29 cellular contexts compared by ENCODE assay signal in genomic region chr9:109295475-109296110, GRCh38. TPM values are rescaled to one million over a fixed set of nuclear protein-coding genes. Genes with fewer than 3 reads are reported as not detected.
DNase-seq lines count a peak whose midpoint lies in the region; ATAC-seq, FAIRE-seq and TF ChIP-seq lines count a peak whose summit lies in the region.
"Had no signal": no experiment of that assay in that cellular context is flagged by ENCODE, and none has a peak within 500 bp of the region (broad histone marks: within the 10 kb centered on the region; RNA-seq: fewer than 3 reads in every experiment).

No MANE protein-coding gene starts in this region.

- H3K79me2 ChIP-seq in KMS-11 (ENCODE audit: insufficient read depth, low read depth): no peaks in the 10 kb centered on the region
- no peaks in the 10 kb centered on the region for H3K79me2 ChIP-seq in K562 (ENCODE audit: control insufficient read depth, insufficient read depth, low read length)

- TF ChIP-seq POLR2A in K562 (conservative IDR thresholded peaks at IDR 0.05): no peak

- H4K20me1 ChIP-seq in KMS-11 (ENCODE audit: insufficient read depth): no peaks in the 10 kb centered on the region
- no peaks in the 10 kb centered on the region for H4K20me1 ChIP-seq in K562 (replicated peaks; ENCODE audit: control insufficient read depth, insufficient read depth, low read length)

- WGBS in K562 (ENCODE audit: insufficient coverage, low coverage, missing lambda C conversion rate): 0% methylated on average over 2 of the region's 2 CpGs

- H3K4me3 ChIP-seq in KMS-11 (IDR thresholded peaks at IDR 0.05; ENCODE audit: insufficient read depth, low read depth, low read length): no peak overlapping the region
- no peak overlapping the region for H3K4me3 ChIP-seq in K562
- H3K4me3 ChIP-seq in mucosa of rectum (ENCODE audit: low read length in 2 of 2): no peak overlapping the region
- H3K4me3 ChIP-seq: lower lobe of right lung, ovary, skin epidermis, upper lobe of right lung had no signal

- TF ChIP-seq EP300 in K562 (IDR thresholded peaks at IDR 0.05; ENCODE audit: low read length): no peak

- H2AFZ ChIP-seq in KMS-11 (ENCODE audit: low read depth) (no peak overlapping the region), K562 (ENCODE audit: low read depth, low read length) (no peak overlapping the region)

- TF ChIP-seq CTCF in KMS-11 (conservative IDR thresholded peaks at IDR 0.05; ENCODE audit: low read depth, low read length): no peak
- TF ChIP-seq CTCF in K562 (IDR thresholded peaks at IDR 0.05 in 2 of 3, conservative IDR thresholded peaks at IDR 0.05 in 1 of 3; ENCODE audit: insufficient read depth in 2 of 3, low read depth in 1 of 3, low read length in 3 of 3): no peak
- TF ChIP-seq CTCF in foreskin keratinocyte (conservative IDR thresholded peaks at IDR 0.05): no peak

- CTCF ChIA-PET in K562 (lab: Yijun Ruan, JAX; ENCODE audit: low intra/inter-chr PET ratio): no interaction called here

- H3K36me3 ChIP-seq in KMS-11 (ENCODE audit: insufficient read depth) (no peaks in the 10 kb centered on the region), K562 (ENCODE audit: control insufficient read depth, insufficient read depth, low read length) (no peaks in the 10 kb centered on the region), mucosa of rectum (ENCODE audit: control insufficient read depth in 2 of 2, insufficient read depth in 2 of 2, low read length in 2 of 2) (no peaks in the 10 kb centered on the region)
- H3K36me3 ChIP-seq: lower lobe of right lung, ovary, upper lobe of right lung had no signal

- no peak for ATAC-seq in K562
- no peak for ATAC-seq in foreskin keratinocyte
- ATAC-seq in HG03039 (IDR thresholded peaks at IDR 0.05; ENCODE audit: unreplicated experiment): no peak
- ATAC-seq: activated T-cell treated with anti-CD3 and anti-CD28 coated beads, Interleukin-2, amount 50 U/mL, for 72 hours; lower lobe of right lung; upper lobe of right lung had no signal

- in situ Hi-C loops in K562 (cut with MboI): no loop called here

- H3K9ac ChIP-seq in KMS-11 (no peak overlapping the region), K562 (ENCODE audit: insufficient read depth in 1 of 2, low read depth in 2 of 2, low read length in 2 of 2) (no peak overlapping the region), mucosa of rectum (ENCODE audit: low read depth in 1 of 2, low read length in 2 of 2) (no peak overlapping the region)

- H3K4me2 ChIP-seq in KMS-11 (peak overlapping the region; percentile 31), K562 (ENCODE audit: insufficient read depth, low read length) (no peak overlapping the region)

- H3K27ac ChIP-seq in KMS-11 (no peak overlapping the region), K562 (ENCODE audit: extremely low read depth, low read depth, low read length) (no peak overlapping the region), mucosa of rectum (ENCODE audit: low read depth in 2 of 2, low read length in 2 of 2) (peak overlapping the region; percentile 16 to 35), foreskin keratinocyte (no peak overlapping the region)
- H3K27ac ChIP-seq: lower lobe of right lung, skin epidermis, upper lobe of right lung had no signal

- DNase-seq in H4 (ENCODE audit: low spot score) (peak; percentile 14), K562 (ENCODE audit: extremely low read depth in 1 of 4, low spot score in 3 of 4) (no peak), foreskin keratinocyte (no peak)
- no peak for DNase-seq in central memory CD4-positive, alpha-beta T cell
- DNase-seq: activated CD4-positive, alpha-beta T cell treated with anti-CD3 and anti-CD28 coated beads, Interleukin-2, amount 50 U/mL, for 4 hours; activated naive CD4-positive, alpha-beta T cell; activated T-cell treated with anti-CD3 and anti-CD28 coated beads, Interleukin-2, amount 50 U/mL, for 72 hours; C1 segment of cervical spinal cord; Caco-2; caudate nucleus; DMS79; GF-D8; HCEC 1CT; Kasumi-1; lower lobe of right lung; NCI-H2171; NCI-H524; nephron progenitor cell; ovary; retina; SIG-M5; substantia nigra; SW 1271; upper lobe of right lung had no signal

- POLR2A ChIA-PET in K562 (lab: Yijun Ruan, JAX): interaction anchor here (0.8 kb wide), 1 partner anchor 10 kb away, joined by 3 read pairs; no protein-coding TSS in a partner anchor

- TF ChIP-seq RAD21 in K562 (CRISPR knock-in tag; conservative IDR thresholded peaks at IDR 0.05 in 1 of 2, IDR thresholded peaks at IDR 0.05 in 1 of 2): no peak

- no peaks in the 10 kb centered on the region for H3K9me1 ChIP-seq in K562 (ENCODE audit: control insufficient read depth, insufficient read depth, low read length)

- H3K27me3 ChIP-seq in KMS-11 (ENCODE audit: insufficient read depth, low read depth) (no peaks in the 10 kb centered on the region), K562 (ENCODE audit: control insufficient read depth in 2 of 2, insufficient read depth in 2 of 2, low read length in 2 of 2) (peaks cover 8 to 20% of the 10 kb centered on the region in 2 experiments; a peak in 4 of 5 replicates), mucosa of rectum (ENCODE audit: control insufficient read depth in 2 of 2, insufficient read depth in 2 of 2, low read length in 2 of 2) (peaks cover 0 to 2% of the 10 kb centered on the region in 2 donors), foreskin keratinocyte (peaks cover 25% of the 10 kb centered on the region)
- H3K27me3 ChIP-seq: ovary, upper lobe of right lung had no signal

- FAIRE-seq in K562 (lab: Jason Lieb, UNC): no peak
- FAIRE-seq: RCC 7860 had no signal

- BruUV-seq in K562 (replicated peaks; lab: Mats Ljungman, UMichigan): no TSS peak

- intact Hi-C loops in K562 (cut with micrococcal nuclease): no loop called here

- H3K4me1 ChIP-seq in KMS-11 (ENCODE audit: low read depth, poor library complexity, severe bottlenecking) (peaks cover 28% of the 10 kb centered on the region), K562 (replicated peaks in 1 of 2; ENCODE audit: control insufficient read depth in 2 of 2, insufficient read depth in 2 of 2, low read length in 2 of 2) (no peaks in the 10 kb centered on the region), mucosa of rectum (ENCODE audit: control insufficient read depth in 2 of 2, insufficient read depth in 2 of 2, low read length in 2 of 2) (peaks cover 5 to 31% of the 10 kb centered on the region in 2 donors), foreskin keratinocyte (peaks cover 4% of the 10 kb centered on the region)
- H3K4me1 ChIP-seq: Caco-2, lower lobe of right lung, upper lobe of right lung had no signal

- H3K9me3 ChIP-seq in K562 (replicated peaks; ENCODE audit: control insufficient read depth, insufficient read depth, low read depth, low read length): no peaks in the 10 kb centered on the region
- H3K9me3 ChIP-seq in mucosa of rectum (ENCODE audit: control insufficient read depth in 2 of 2, low read length in 2 of 2): no peaks in the 10 kb centered on the region
- H3K9me3 ChIP-seq: Caco-2, lower lobe of right lung, ovary, upper lobe of right lung had no signal

TF ChIP-seq in K562, 482 proteins besides CTCF, POLR2A, EP300 and RAD21:
- TF ChIP-seq, protein P1, sequence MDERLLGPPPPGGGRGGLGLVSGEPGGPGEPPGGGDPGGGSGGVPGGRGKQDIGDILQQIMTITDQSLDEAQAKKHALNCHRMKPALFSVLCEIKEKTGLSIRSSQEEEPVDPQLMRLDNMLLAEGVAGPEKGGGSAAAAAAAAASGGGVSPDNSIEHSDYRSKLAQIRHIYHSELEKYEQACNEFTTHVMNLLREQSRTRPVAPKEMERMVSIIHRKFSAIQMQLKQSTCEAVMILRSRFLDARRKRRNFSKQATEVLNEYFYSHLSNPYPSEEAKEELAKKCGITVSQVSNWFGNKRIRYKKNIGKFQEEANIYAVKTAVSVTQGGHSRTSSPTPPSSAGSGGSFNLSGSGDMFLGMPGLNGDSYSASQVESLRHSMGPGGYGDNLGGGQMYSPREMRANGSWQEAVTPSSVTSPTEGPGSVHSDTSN (CRISPR knock-in tag; IDR thresholded peaks at IDR 0.05; ENCODE audit: low read depth): no peak
- TF ChIP-seq, protein P1 (tag; conservative IDR thresholded peaks at IDR 0.05; ENCODE audit: low read depth): 0 out of 2 replicates have a peak, but pooled peaks have one; percentile 13
- TF ChIP-seq DDX20 (tag; IDR thresholded peaks at IDR 0.05; ENCODE audit: low read depth): no peak

RNA-seq across cellular contexts. Expression of gene EPB41L4B, which starts 25.3 kb away (rescaled TPM):
- 1.4 and 3.5 TPM in 2 replicates for total RNA-seq in H4 (2014; rRNA removed; shearing (Covaris generic))
- 0.30 and 0.56 TPM in 2 replicates for total RNA-seq in K562 (2011; cell fraction: chromatin; rRNA removed; ENCODE audit: low replicate concordance)
- 0.26 and 0.33 TPM in 2 replicates for total RNA-seq in K562 (2011; cell fraction: nucleolus; rRNA removed)
- 0.29 and 1.1 TPM in 2 replicates for total RNA-seq in K562 (2011; cell fraction: nucleoplasm; rRNA removed)
- total RNA-seq in K562 (2014; rRNA removed): 0.04 and 0.09 TPM in 2 replicates
- total RNA-seq in K562 (2014; rRNA removed; fragmentation: Illumina TruSeq; extraction: Trizol): 0.29 and 0.32 TPM in 2 replicates
- total RNA-seq in K562 (2015; rRNA removed; fragmentation: Illumina TruSeq; extraction: Trizol): 0.08 and 0.11 TPM in 2 replicates
- 0.38 and 0.63 TPM in 2 replicates for total RNA-seq in K562 (2021)
- polyA plus RNA-seq in K562 (2011; rRNA removed): 0.22 and 0.38 TPM in 2 replicates
- polyA plus RNA-seq in K562 (2011; cell fraction: cytosol; rRNA removed): 0.13 TPM in 2 replicates
- polyA plus RNA-seq in K562 (2011; cell fraction: nucleus; rRNA removed): 0.38 and 0.53 TPM in 2 replicates
- polyA plus RNA-seq in K562 (2012): 0.08 and 0.12 TPM in 2 replicates
- 0.24 and 0.30 TPM in 2 replicates for polyA plus RNA-seq in K562 (2014; fragmentation: Illumina TruSeq; extraction: Trizol)
- polyA plus RNA-seq in K562 (2014; fragmentation: Nextera tagmentation; extraction: Ambion mirVana): under 1 TPM; 0.13 to 0.21 TPM
- polyA plus RNA-seq in K562 (2014; rRNA removed): 0.21 and 0.28 TPM in 2 replicates
- polyA minus RNA-seq in K562 (2011; rRNA and poly(A)+ RNA removed): 0.27 and 0.60 TPM in 2 replicates
- polyA minus RNA-seq in K562 (2011; cell fraction: cytosol; rRNA and poly(A)+ RNA removed): 0.46 TPM in 1 of 2 replicates, not detected in the other
- 0.13 and 0.22 TPM in 2 replicates for polyA minus RNA-seq in K562 (2011; cell fraction: nucleus; rRNA and poly(A)+ RNA removed)
- total RNA-seq in foreskin keratinocyte: 6.5 and 6.6 TPM in 2 replicates
- polyA plus RNA-seq in foreskin keratinocyte: 2.9 and 3.7 TPM in 2 replicates

Comparison
In these comparisons a context has a peak if more than half of its experiments do, and no peak if none do; other contexts are left out.
1. H3K27ac ChIP-seq: peak in mucosa of rectum (2 of 2); none in KMS-11 (single experiment), K562 (single experiment) and foreskin keratinocyte (single experiment).